ENCODE assay signal across 24 cellular contexts in the genomic region with DNA sequence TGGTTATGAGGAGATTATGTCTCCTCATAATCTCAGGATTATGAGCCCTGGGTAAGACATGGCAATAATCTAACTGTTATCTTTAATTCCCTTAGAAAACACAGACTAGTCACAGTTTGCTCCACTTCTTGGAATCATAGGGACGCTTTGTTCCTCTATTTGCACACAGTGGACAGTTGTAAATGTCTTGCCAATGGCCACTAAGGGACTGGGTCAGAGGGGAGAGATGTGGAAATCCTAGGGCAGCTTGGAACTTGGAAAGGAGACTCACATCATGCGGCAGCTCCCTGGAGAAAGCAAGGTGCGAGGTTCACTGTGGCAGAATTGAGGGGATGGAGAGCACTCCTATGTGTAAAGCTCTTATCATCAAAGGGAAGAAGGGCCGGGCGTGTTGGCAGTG.
DNase-seq lines count a peak whose midpoint lies in the region; ATAC-seq, FAIRE-seq and TF ChIP-seq lines count a peak whose summit lies in the region.
"Had no signal": no experiment of that assay in that cellular context is flagged by ENCODE, and none has a peak within 500 bp of the region (broad histone marks: within the 10 kb centered on the region; RNA-seq: fewer than 3 reads in every experiment).

No MANE protein-coding gene starts in this region.

- no peaks in the 10 kb centered on the region for H3K9me3 ChIP-seq in astrocyte (ENCODE audit: insufficient read depth, low read depth, low read length)
- no peaks in the 10 kb centered on the region for H3K9me3 ChIP-seq in heart left ventricle
- H3K9me3 ChIP-seq in mesenchymal stem cell (ENCODE audit: control insufficient read depth, low read length): no peaks in the 10 kb centered on the region
- no peaks in the 10 kb centered on the region for H3K9me3 ChIP-seq in thoracic aorta
- H3K9me3 ChIP-seq: MG63, mucosa of descending colon had no signal

- peaks cover 14% of the 10 kb centered on the region for H3K36me3 Mint-ChIP-seq in astrocyte (ENCODE audit: low read depth, unreplicated experiment)
- H3K36me3 Mint-ChIP-seq: activated naive CD8-positive, alpha-beta T cell; CD14-positive monocyte; IgD-negative memory B cell had no signal

- H3K27ac ChIP-seq in astrocyte (ENCODE audit: low read depth, low read length) (peak overlapping the region; percentile 71), heart left ventricle (peak overlapping the region in 11 of 12 donors; percentile 30 to 77 (median 68)), mesenchymal stem cell (ENCODE audit: low read length, poor library complexity, severe bottlenecking) (no peak overlapping the region), thoracic aorta (peak overlapping the region; percentile 74 to 91), mesendoderm (ENCODE audit: low read depth, low read length) (no peak overlapping the region)
- H3K27ac ChIP-seq: neural progenitor cell had no signal

- H2BK12ac ChIP-seq in mesenchymal stem cell (ENCODE audit: low read length in 2 of 2): peak overlapping the region; percentile 28 to 97

- H3K4me1 Mint-ChIP-seq in astrocyte (ENCODE audit: low read depth, unreplicated experiment): peaks cover 10% of the 10 kb centered on the region

- no peak overlapping the region for H3K23ac ChIP-seq in mesenchymal stem cell (ENCODE audit: low read length in 2 of 2)
- no peak overlapping the region for H3K23ac ChIP-seq in mesendoderm (ENCODE audit: low read length)

- no peaks in the 10 kb centered on the region for H3K9me3 Mint-ChIP-seq in astrocyte (ENCODE audit: unreplicated experiment)
- H3K9me3 Mint-ChIP-seq: IgD-negative memory B cell, neural progenitor cell had no signal

- no peak overlapping the region for H4K91ac ChIP-seq in mesenchymal stem cell (ENCODE audit: low read length)

- H2BK5ac ChIP-seq in mesenchymal stem cell (ENCODE audit: low read depth, low read length, poor library complexity, severe bottlenecking): no peak overlapping the region
- H2BK5ac ChIP-seq in mesendoderm (ENCODE audit: low read length): no peak overlapping the region

- no peak overlapping the region for H3K56ac ChIP-seq in mesendoderm (ENCODE audit: low read length)

- TF ChIP-seq CTCF in astrocyte (IDR thresholded peaks at IDR 0.05; ENCODE audit: insufficient read depth, low read depth, low read length) (no peak), heart left ventricle (IDR thresholded peaks at IDR 0.05) (no peak), thoracic aorta (IDR thresholded peaks at IDR 0.05) (no peak)

- H2BK120ac ChIP-seq in mesenchymal stem cell (ENCODE audit: low read depth, low read length): no peak overlapping the region
- H2BK120ac ChIP-seq in mesendoderm (ENCODE audit: low read depth, low read length): no peak overlapping the region

- H3K79me2 ChIP-seq in astrocyte (ENCODE audit: insufficient read depth, low read length) (peaks cover 77% of the 10 kb centered on the region), mesendoderm (ENCODE audit: control insufficient read depth, insufficient read depth, low read length) (no peaks in the 10 kb centered on the region)

- H3K4me1 ChIP-seq in astrocyte (ENCODE audit: insufficient read depth, low read length) (peaks cover 25% of the 10 kb centered on the region), heart left ventricle (peaks cover 3 to 41% (median 22%) of the 10 kb centered on the region in 12 donors), mesenchymal stem cell (ENCODE audit: control insufficient read depth, insufficient read depth, low read depth, low read length) (peaks cover 4% of the 10 kb centered on the region), thoracic aorta (ENCODE audit: control insufficient read depth in 1 of 2, low read depth in 2 of 2) (peaks cover 16 to 43% of the 10 kb centered on the region in 2 donors), mesendoderm (ENCODE audit: control insufficient read depth, low read depth, low read length) (no peaks in the 10 kb centered on the region)

- no peaks in the 10 kb centered on the region for H3K27me3 Mint-ChIP-seq in astrocyte (ENCODE audit: low read depth, unreplicated experiment)

- 84 to 95% (median 88%) methylated on average over 5 of the region's 5 CpGs for WGBS in heart left ventricle, 4 donors
- 99% methylated on average over 5 of the region's 5 CpGs for WGBS in mesenchymal stem cell
- no CpG with 5 or more reads among the region's 5 CpGs for WGBS in mesendoderm (ENCODE audit: extremely low coverage, insufficient coverage, low lambda C conversion rate)

- no peak overlapping the region for H2AFZ ChIP-seq in astrocyte (ENCODE audit: low read depth, low read length)
- H2AFZ ChIP-seq in mesenchymal stem cell (ENCODE audit: low read depth, low read length): no peak overlapping the region
- H2AFZ ChIP-seq: neural progenitor cell had no signal

- peak overlapping the region; percentile 24 to 79 for H3K4ac ChIP-seq in mesenchymal stem cell (ENCODE audit: low read depth in 1 of 2, low read length in 2 of 2)
- no peak overlapping the region for H3K4ac ChIP-seq in mesendoderm (ENCODE audit: low read depth, low read length)

- no peak overlapping the region for H3K27ac Mint-ChIP-seq in astrocyte (ENCODE audit: unreplicated experiment)
- H3K27ac Mint-ChIP-seq: activated naive CD8-positive, alpha-beta T cell; IgD-negative memory B cell; neural progenitor cell had no signal

- H3K4me3 Mint-ChIP-seq in astrocyte (ENCODE audit: unreplicated experiment): no peak overlapping the region
- H3K4me3 Mint-ChIP-seq: activated naive CD8-positive, alpha-beta T cell; neural progenitor cell had no signal

- ATAC-seq in heart left ventricle: peak in 3 of 4 donors; percentile 20 to 61 (median 34)
- peak; percentile 64 for ATAC-seq in thoracic aorta (ENCODE audit: insufficient number of reproducible peaks, low FRiP score, low read depth)
- ATAC-seq: mucosa of descending colon had no signal

- H4K20me1 ChIP-seq in astrocyte (ENCODE audit: insufficient read depth, low read length): peaks cover 5% of the 10 kb centered on the region

- H4K5ac ChIP-seq in mesendoderm (ENCODE audit: low read length): no peak overlapping the region

- no peak for FAIRE-seq in astrocyte (lab: Jason Lieb, UNC)

- peaks cover 9% of the 10 kb centered on the region for H3K36me3 ChIP-seq in astrocyte (ENCODE audit: insufficient read depth, low read length)
- H3K36me3 ChIP-seq in heart left ventricle: peaks cover 0 to 8% (median 0%) of the 10 kb centered on the region in 9 donors
- H3K36me3 ChIP-seq in mesenchymal stem cell (ENCODE audit: control insufficient read depth in 1 of 2, insufficient read depth in 2 of 2, low read depth in 1 of 2, low read length in 2 of 2): peaks cover 7 to 15% of the 10 kb centered on the region in 2 experiments
- H3K36me3 ChIP-seq in thoracic aorta: no peaks in the 10 kb centered on the region
- H3K36me3 ChIP-seq in mesendoderm (ENCODE audit: control insufficient read depth, insufficient read depth, low read length): peaks cover 2% of the 10 kb centered on the region
- H3K36me3 ChIP-seq: brain microvascular endothelial cell, MG63, neural progenitor cell had no signal

- DNase-seq in astrocyte (ENCODE audit: low read depth): no peak
- no peak for DNase-seq in heart left ventricle
- no peak for DNase-seq in mesenchymal stem cell
- no peak for DNase-seq in thoracic aorta (ENCODE audit: low spot score)
- no peak for DNase-seq in KG1 (lab: John Stamatoyannopoulos, UW)
- DNase-seq in RPMI8226: no peak
- no peak for DNase-seq in NCI-H1417 (lab: John Stamatoyannopoulos, UW)
- no peak for DNase-seq in mesendoderm
- DNase-seq: activated CD4-positive, CD25-positive, alpha-beta regulatory T cell treated with anti-CD3 and anti-CD28 coated beads, Interleukin-2, amount 50 U/mL, for 72 hours; brain microvascular endothelial cell; cortex of kidney; DMS153; GDM1; islet precursor cell; MG63; mucosa of descending colon; NCI-H1436 treated with DMSO at 0.1 percent for 48 hours; NCI-H2171; NCI-H526; SW 1271 had no signal

- no peak overlapping the region for H2BK15ac ChIP-seq in mesenchymal stem cell (ENCODE audit: low read depth, poor library complexity, severe bottlenecking)
- no peak overlapping the region for H2BK15ac ChIP-seq in mesendoderm (replicated peaks; ENCODE audit: low read depth)

- peak overlapping the region; percentile 14 for H4K8ac ChIP-seq in mesenchymal stem cell (ENCODE audit: low read length)
- H4K8ac ChIP-seq in mesendoderm (ENCODE audit: low read depth, low read length): no peak overlapping the region

- no peak for TF ChIP-seq POLR2A in heart left ventricle (IDR thresholded peaks at IDR 0.05)

- H3K4me3 ChIP-seq in astrocyte (ENCODE audit: insufficient read depth, low read depth, low read length): no peak overlapping the region
- no peak overlapping the region for H3K4me3 ChIP-seq in heart left ventricle
- H3K4me3 ChIP-seq in mesenchymal stem cell (ENCODE audit: insufficient read depth in 1 of 2, low read depth in 1 of 2, low read length in 2 of 2): no peak overlapping the region
- no peak overlapping the region for H3K4me3 ChIP-seq in thoracic aorta
- H3K4me3 ChIP-seq in mesendoderm (ENCODE audit: low read length): no peak overlapping the region
- H3K4me3 ChIP-seq: MG63, mucosa of descending colon, neural progenitor cell had no signal

- H3K9ac ChIP-seq in astrocyte (ENCODE audit: low read length) (no peak overlapping the region), mesenchymal stem cell (ENCODE audit: low read length) (no peak overlapping the region), mesendoderm (ENCODE audit: low read length) (no peak overlapping the region)
- H3K9ac ChIP-seq: neural progenitor cell had no signal

- H3K14ac ChIP-seq in mesenchymal stem cell (ENCODE audit: low read length in 2 of 2): no peak overlapping the region

- H3K18ac ChIP-seq in mesenchymal stem cell (ENCODE audit: low read depth in 1 of 2, low read length in 2 of 2) (peak overlapping the region; percentile 61 to 82), mesendoderm (ENCODE audit: low read length) (no peak overlapping the region)

- no peak overlapping the region for H3K4me2 ChIP-seq in astrocyte (ENCODE audit: low read length)
- no peak overlapping the region for H3K4me2 ChIP-seq in mesenchymal stem cell (ENCODE audit: low read length, poor library complexity, severe bottlenecking)
- H3K4me2 ChIP-seq in mesendoderm (ENCODE audit: low read length): no peak overlapping the region
- H3K4me2 ChIP-seq: neural progenitor cell had no signal

- intact Hi-C loops in heart left ventricle (cut with DNase I): no loop called here

- no peaks in the 10 kb centered on the region for H3K27me3 ChIP-seq in astrocyte (ENCODE audit: insufficient read depth, low read length)
- no peaks in the 10 kb centered on the region for H3K27me3 ChIP-seq in heart left ventricle
- H3K27me3 ChIP-seq in mesenchymal stem cell (ENCODE audit: control insufficient read depth in 1 of 2, insufficient read depth in 1 of 2, low read length in 2 of 2): no peaks in the 10 kb centered on the region
- no peaks in the 10 kb centered on the region for H3K27me3 ChIP-seq in thoracic aorta (replicated peaks; ENCODE audit: insufficient read depth)
- no peaks in the 10 kb centered on the region for H3K27me3 ChIP-seq in mesendoderm (ENCODE audit: insufficient read depth, low read length, poor library complexity)
- H3K27me3 ChIP-seq: brain microvascular endothelial cell, MG63, neural progenitor cell had no signal

- peaks cover 29% of the 10 kb centered on the region for H3K79me1 ChIP-seq in mesenchymal stem cell (replicated peaks; ENCODE audit: low read length, poor library complexity, severe bottlenecking)
- peaks cover 6% of the 10 kb centered on the region for H3K79me1 ChIP-seq in mesendoderm (ENCODE audit: low read length)

- H2AK5ac ChIP-seq in mesenchymal stem cell (ENCODE audit: low read length, severe bottlenecking): no peak overlapping the region
- no peak overlapping the region for H2AK5ac ChIP-seq in mesendoderm (ENCODE audit: low read length)

Comparison
In these comparisons a context has a peak if more than half of its experiments do, and no peak if none do; other contexts are left out.
1. H3K27ac ChIP-seq: peak in astrocyte (single experiment), heart left ventricle (11 of 12) and thoracic aorta (2 of 2); none in mesenchymal stem cell (single experiment) and mesendoderm (single experiment).